ENCODE assay signal across 37 cellular contexts in genomic region chr5:174287761-174288160, GRCh38.
"Had no signal": no experiment of that assay in that cellular context is flagged by ENCODE, and none has a peak within 500 bp of the region (broad histone marks: within the 10 kb centered on the region; RNA-seq: fewer than 3 reads in every experiment).

No MANE protein-coding gene starts in this region.

- FAIRE-seq: astrocyte, TTC549 had no signal

- H3K27me3 ChIP-seq: adrenal gland, body of pancreas, brain microvascular endothelial cell, breast epithelium had no signal

- H3K4me3 ChIP-seq: adrenal gland, body of pancreas, breast epithelium had no signal

- DNase-seq: activated CD4-positive, alpha-beta memory T cell treated with anti-CD3 and anti-CD28 coated beads, Interleukin-2, amount 10 ng/mL, durations not matched to agents 7 days and 5 days; activated CD4-positive, alpha-beta T cell treated with anti-CD3 and anti-CD28 coated beads for 1 hour; activated CD4-positive, alpha-beta T cell treated with anti-CD3 and anti-CD28 coated beads for 36 hours; activated CD4-positive, alpha-beta T cell treated with anti-CD3 and anti-CD28 coated beads for 48 hours; activated CD4-positive, alpha-beta T cell treated with anti-CD3 and anti-CD28 coated beads, Interleukin-2, amount 10 ng/mL, durations not matched to agents 7 days and 5 days; activated CD4-positive, alpha-beta T cell treated with anti-CD3 and anti-CD28 coated beads, Interleukin-2, amount 50 U/mL, for 48 hours; activated CD4-positive, CD25-positive, alpha-beta regulatory T cell; activated CD8-positive, alpha-beta memory T cell treated with anti-CD3 and anti-CD28 coated beads for 24 hours; activated CD8-positive, alpha-beta memory T cell treated with anti-CD3 and anti-CD28 coated beads, Interleukin-2, amount 10 ng/mL, durations not matched to agents 7 days and 5 days; activated CD8-positive, alpha-beta memory T cell treated with anti-CD3 and anti-CD28 coated beads, Interleukin-2, amount 50 U/mL, for 48 hours; activated CD8-positive, alpha-beta T cell treated with anti-CD3 and anti-CD28 coated beads, Interleukin-2, amount 10 ng/mL, durations not matched to agents 7 days and 5 days; activated effector memory CD4-positive, alpha-beta T cell treated with Interleukin-2 at 50 U/mL for 16 hours; activated gamma-delta T cell; activated naive CD4-positive, alpha-beta T cell treated with anti-CD3 and anti-CD28 coated beads, Interleukin-2, amount 10 ng/mL, durations not matched to agents 7 days and 5 days; activated naive CD4-positive, alpha-beta T cell treated with Interleukin-2 at 50 U/mL for 16 hours; activated naive CD8-positive, alpha-beta T cell treated with anti-CD3 and anti-CD28 coated beads for 36 hours; activated T-cell treated with anti-CD3 and anti-CD28 coated beads, Interleukin-2, amount 50 U/mL, for 24 hours; activated T-cell treated with anti-CD3 and anti-CD28 coated beads, Interleukin-2, amount 50 U/mL, for 48 hours; adrenal gland; amniotic stem cell; aorta; body of pancreas; brain microvascular endothelial cell; central memory CD4-positive, alpha-beta T cell; T-helper 1 cell; T-helper 2 cell; T-helper 9 cell; WERI-Rb-1 had no signal

- H3K4me3 Mint-ChIP-seq: activated CD4-positive, alpha-beta memory T cell treated with anti-CD3 and anti-CD28 coated beads, Interleukin-2, amount 10 ng/mL, durations not matched to agents 7 days and 5 days; activated CD4-positive, alpha-beta T cell treated with anti-CD3 and anti-CD28 coated beads for 36 hours; activated CD4-positive, alpha-beta T cell treated with anti-CD3 and anti-CD28 coated beads, Interleukin-2, amount 10 ng/mL, durations not matched to agents 7 days and 5 days; activated CD8-positive, alpha-beta memory T cell treated with anti-CD3 and anti-CD28 coated beads, Interleukin-2, amount 10 ng/mL, durations not matched to agents 7 days and 5 days; activated CD8-positive, alpha-beta T cell treated with anti-CD3 and anti-CD28 coated beads, Interleukin-2, amount 10 ng/mL, durations not matched to agents 7 days and 5 days; activated naive CD4-positive, alpha-beta T cell treated with anti-CD3 and anti-CD28 coated beads, Interleukin-2, amount 10 ng/mL, durations not matched to agents 7 days and 5 days; activated naive CD4-positive, alpha-beta T cell treated with anti-CD3 and anti-CD28 coated beads, Interleukin-2, amount 50 U/mL, for 24 hours; activated naive CD8-positive, alpha-beta T cell treated with anti-CD3 and anti-CD28 coated beads for 36 hours; activated T-cell treated with anti-CD3 and anti-CD28 coated beads, Interleukin-2, amount 50 U/mL, for 24 hours; T-helper 1 cell treated with Interleukin-12 subunit alpha and Interleukin-12 subunit beta and Interleukin-4 antibody, amounts not matched to agents 30 μg/mL and 1 μg/mL, for 36 hours; T-helper 2 cell treated with Interferon-gamma antibody and Interleukin-4, amounts not matched to agents 5 μg/mL and 100 μg/mL, for 36 hours; WTC11 had no signal

- H3K36me3 ChIP-seq: adrenal gland, brain microvascular endothelial cell, breast epithelium, WERI-Rb-1 had no signal

- H3K36me3 Mint-ChIP-seq: activated CD8-positive, alpha-beta memory T cell treated with anti-CD3 and anti-CD28 coated beads, Interleukin-2, amount 10 ng/mL, durations not matched to agents 7 days and 5 days; activated naive CD4-positive, alpha-beta T cell treated with anti-CD3 and anti-CD28 coated beads, Interleukin-2, amount 10 ng/mL, durations not matched to agents 7 days and 5 days; activated naive CD4-positive, alpha-beta T cell treated with anti-CD3 and anti-CD28 coated beads, Interleukin-2, amount 50 U/mL, for 24 hours; activated naive CD8-positive, alpha-beta T cell treated with anti-CD3 and anti-CD28 coated beads for 36 hours; WTC11 had no signal

- H3K4me1 Mint-ChIP-seq: activated CD4-positive, alpha-beta memory T cell treated with anti-CD3 and anti-CD28 coated beads, Interleukin-2, amount 10 ng/mL, durations not matched to agents 7 days and 5 days; activated CD4-positive, alpha-beta T cell treated with anti-CD3 and anti-CD28 coated beads for 36 hours; activated CD4-positive, alpha-beta T cell treated with anti-CD3 and anti-CD28 coated beads, Interleukin-2, amount 10 ng/mL, durations not matched to agents 7 days and 5 days; activated CD8-positive, alpha-beta memory T cell treated with anti-CD3 and anti-CD28 coated beads, Interleukin-2, amount 10 ng/mL, durations not matched to agents 7 days and 5 days; activated naive CD4-positive, alpha-beta T cell treated with anti-CD3 and anti-CD28 coated beads, Interleukin-2, amount 10 ng/mL, durations not matched to agents 7 days and 5 days; activated naive CD4-positive, alpha-beta T cell treated with anti-CD3 and anti-CD28 coated beads, Interleukin-2, amount 50 U/mL, for 24 hours; WTC11 had no signal

- H3K9me3 ChIP-seq: adrenal gland, body of pancreas had no signal

- H3K9me3 Mint-ChIP-seq: activated CD4-positive, alpha-beta T cell treated with anti-CD3 and anti-CD28 coated beads, Interleukin-2, amount 10 ng/mL, durations not matched to agents 7 days and 5 days; activated naive CD4-positive, alpha-beta T cell treated with anti-CD3 and anti-CD28 coated beads, Interleukin-2, amount 10 ng/mL, durations not matched to agents 7 days and 5 days; activated naive CD4-positive, alpha-beta T cell treated with anti-CD3 and anti-CD28 coated beads, Interleukin-2, amount 50 U/mL, for 24 hours; activated T-cell treated with anti-CD3 and anti-CD28 coated beads, Interleukin-2, amount 50 U/mL, for 24 hours; activated T-helper 2 cell treated with anti-CD3 and anti-CD28 coated beads, Interferon-gamma antibody, Interleukin-2, Interleukin-4, amounts not matched to agents 10 μg/mL and 5 μg/mL and 100 μg/mL, durations not matched to agents 14 hours and 24 hours and 36 hours; T-helper 1 cell treated with Interleukin-12 subunit alpha and Interleukin-12 subunit beta and Interleukin-4 antibody, amounts not matched to agents 30 μg/mL and 1 μg/mL, for 36 hours; T-helper 2 cell treated with Interferon-gamma antibody and Interleukin-4, amounts not matched to agents 5 μg/mL and 100 μg/mL, for 36 hours had no signal

- H3K4me1 ChIP-seq: adrenal gland, body of pancreas, breast epithelium had no signal

- H3K27ac Mint-ChIP-seq: activated CD4-positive, alpha-beta memory T cell treated with anti-CD3 and anti-CD28 coated beads, Interleukin-2, amount 10 ng/mL, durations not matched to agents 7 days and 5 days; activated CD4-positive, alpha-beta T cell treated with anti-CD3 and anti-CD28 coated beads for 36 hours; activated CD4-positive, alpha-beta T cell treated with anti-CD3 and anti-CD28 coated beads, Interleukin-2, amount 10 ng/mL, durations not matched to agents 7 days and 5 days; activated CD8-positive, alpha-beta memory T cell treated with anti-CD3 and anti-CD28 coated beads, Interleukin-2, amount 10 ng/mL, durations not matched to agents 7 days and 5 days; activated CD8-positive, alpha-beta T cell treated with anti-CD3 and anti-CD28 coated beads, Interleukin-2, amount 10 ng/mL, durations not matched to agents 7 days and 5 days; activated naive CD4-positive, alpha-beta T cell treated with anti-CD3 and anti-CD28 coated beads, Interleukin-2, amount 10 ng/mL, durations not matched to agents 7 days and 5 days; activated naive CD4-positive, alpha-beta T cell treated with anti-CD3 and anti-CD28 coated beads, Interleukin-2, amount 50 U/mL, for 24 hours; activated naive CD8-positive, alpha-beta T cell treated with anti-CD3 and anti-CD28 coated beads for 36 hours; activated T-cell treated with anti-CD3 and anti-CD28 coated beads, Interleukin-2, amount 50 U/mL, for 24 hours; activated T-helper 2 cell treated with anti-CD3 and anti-CD28 coated beads, Interferon-gamma antibody, Interleukin-2, Interleukin-4, amounts not matched to agents 10 μg/mL and 5 μg/mL and 100 μg/mL, durations not matched to agents 14 hours and 24 hours and 36 hours; T-helper 1 cell treated with Interleukin-12 subunit alpha and Interleukin-12 subunit beta and Interleukin-4 antibody, amounts not matched to agents 30 μg/mL and 1 μg/mL, for 36 hours; T-helper 2 cell treated with Interferon-gamma antibody and Interleukin-4, amounts not matched to agents 5 μg/mL and 100 μg/mL, for 36 hours; WTC11 had no signal

- H3K27ac ChIP-seq: adrenal gland, body of pancreas, brain microvascular endothelial cell, breast epithelium, WERI-Rb-1 had no signal

- ATAC-seq: activated CD4-positive, alpha-beta T cell treated with anti-CD3 and anti-CD28 coated beads for 36 hours; activated CD4-positive, CD25-positive, alpha-beta regulatory T cell treated with anti-CD3 and anti-CD28 coated beads, Interleukin-2, amount 50 U/mL, for 24 hours; activated CD8-positive, alpha-beta memory T cell treated with anti-CD3 and anti-CD28 coated beads, Interleukin-2, amount 10 ng/mL, durations not matched to agents 7 days and 5 days; activated CD8-positive, alpha-beta T cell treated with anti-CD3 and anti-CD28 coated beads, Interleukin-2, amount 10 ng/mL, durations not matched to agents 7 days and 5 days; body of pancreas; WTC11 had no signal
